ENCODE assay signal across 1 cellular context in genomic region chr19:12884202-12884601, GRCh38.
TF ChIP-seq lines count a peak whose summit lies in the region.

No MANE protein-coding gene starts in this region.

TF ChIP-seq in SK-N-SH treated with all-trans-retinoic acid at 6 μM for 48 hours, 23 proteins besides CTCF, POLR2A, EP300 and RAD21 (continued from another document):
- TF ChIP-seq POU6F1 (CRISPR knock-in tag; IDR thresholded peaks at IDR 0.05; ENCODE audit: borderline replicate concordance, low read depth) (no peak), TOX (CRISPR knock-in tag; IDR thresholded peaks at IDR 0.05; ENCODE audit: borderline replicate concordance) (no peak), ESRRG (CRISPR knock-in tag; IDR thresholded peaks at IDR 0.05) (no peak), ZNF70 (CRISPR knock-in tag; IDR thresholded peaks at IDR 0.05) (no peak), ISL1 (CRISPR knock-in tag; IDR thresholded peaks at IDR 0.05) (no peak), ZNF565 (CRISPR knock-in tag; conservative IDR thresholded peaks at IDR 0.05; ENCODE audit: low read depth) (no peak), CSRNP3 (CRISPR knock-in tag; IDR thresholded peaks at IDR 0.05) (no peak), BACH2 (CRISPR knock-in tag; IDR thresholded peaks at IDR 0.05; ENCODE audit: borderline replicate concordance) (no peak), ZNF8 (CRISPR knock-in tag; IDR thresholded peaks at IDR 0.05) (no peak)
